12 cellular contexts compared by ENCODE assay signal in the genomic region with DNA sequence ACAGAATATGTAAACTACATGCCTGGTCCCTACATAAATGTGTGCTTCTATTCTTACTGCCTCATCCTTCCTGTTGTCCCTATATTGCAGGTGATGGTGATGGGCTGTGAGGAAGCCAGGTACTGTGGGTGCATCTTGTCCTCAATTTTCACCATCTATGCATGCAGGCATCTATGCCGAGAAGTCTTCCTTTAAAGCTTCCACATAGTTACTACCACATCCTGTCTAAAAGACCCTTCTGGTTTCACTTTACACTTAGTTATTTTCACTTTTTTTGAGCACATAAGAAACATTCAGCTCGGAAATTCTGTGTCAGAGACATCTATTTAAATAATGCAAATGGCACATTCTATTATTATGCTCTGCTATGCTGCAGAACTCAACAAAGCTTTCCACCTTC. TPM values are rescaled to one million over a fixed set of nuclear protein-coding genes. Genes with fewer than 3 reads are reported as not detected.
DNase-seq lines count a peak whose midpoint lies in the region; ATAC-seq and TF ChIP-seq lines count a peak whose summit lies in the region.
"Had no signal": no experiment of that assay in that cellular context is flagged by ENCODE, and none has a peak within 500 bp of the region (broad histone marks: within the 10 kb centered on the region; RNA-seq: fewer than 3 reads in every experiment).

No MANE protein-coding gene starts in this region.

- no peak for TF ChIP-seq POLR2A in suprapubic skin (IDR thresholded peaks at IDR 0.05)

- TF ChIP-seq CTCF in suprapubic skin (IDR thresholded peaks at IDR 0.05): no peak
- no peak for TF ChIP-seq CTCF in mucosa of descending colon (IDR thresholded peaks at IDR 0.05)

- H3K36me3 ChIP-seq in BLaER1 treated with 17β-estradiol and CSF1 and Interleukin-3, amounts not matched to agents 10 nM and 100 nM: no peaks in the 10 kb centered on the region
- H3K36me3 ChIP-seq in suprapubic skin (no peaks in the 10 kb centered on the region), mucosa of descending colon (ENCODE audit: low read depth) (no peaks in the 10 kb centered on the region)
- H3K36me3 ChIP-seq: neutrophil, SJCRH30 had no signal

- H3K4me3 ChIP-seq in BLaER1 treated with 17β-estradiol and CSF1 and Interleukin-3, amounts not matched to agents 10 nM and 100 nM: no peak overlapping the region
- no peak overlapping the region for H3K4me3 ChIP-seq in suprapubic skin
- H3K4me3 ChIP-seq in mucosa of descending colon: no peak overlapping the region
- H3K4me3 ChIP-seq: SJCRH30 had no signal

- peak; percentile 78 for ATAC-seq in GM19025 (IDR thresholded peaks at IDR 0.05; ENCODE audit: low read depth, unreplicated experiment)
- ATAC-seq in HG02870 (IDR thresholded peaks at IDR 0.05; ENCODE audit: unreplicated experiment): peak; percentile 87
- ATAC-seq in mucosa of descending colon: no peak

- 60% methylated on average over 2 of the region's 2 CpGs for WGBS in suprapubic skin

- no peak overlapping the region for H3K9ac ChIP-seq in BLaER1 treated with 17β-estradiol and CSF1 and Interleukin-3, amounts not matched to agents 10 nM and 100 nM

- H3K27me3 ChIP-seq in BLaER1 treated with 17β-estradiol and CSF1 and Interleukin-3, amounts not matched to agents 10 nM and 100 nM: no peaks in the 10 kb centered on the region
- H3K27me3 ChIP-seq in suprapubic skin: no peaks in the 10 kb centered on the region
- H3K27me3 ChIP-seq: neutrophil, SJCRH30 had no signal

- intact Hi-C loops in mucosa of descending colon (cut with DNase I, micrococcal nuclease): no loop called here

- TF ChIP-seq EP300 in suprapubic skin (IDR thresholded peaks at IDR 0.05): no peak

- peak overlapping the region in 10 of 11 experiments; percentile 2 to 45 (median 27); a peak in 13 of 22 replicates for H3K4me2 ChIP-seq in BLaER1 treated with 17β-estradiol and CSF1 and Interleukin-3, amounts not matched to agents 10 nM and 100 nM

- peaks cover 18 to 31% (median 21%) of the 10 kb centered on the region in 11 experiments; a peak in 21 of 22 replicates for H3K9me3 ChIP-seq in BLaER1 treated with 17β-estradiol and CSF1 and Interleukin-3, amounts not matched to agents 10 nM and 100 nM (replicated peaks in 1 of 11)
- no peaks in the 10 kb centered on the region for H3K9me3 ChIP-seq in suprapubic skin
- no peaks in the 10 kb centered on the region for H3K9me3 ChIP-seq in mucosa of descending colon
- H3K9me3 ChIP-seq: neutrophil had no signal

- H3K27ac ChIP-seq in BLaER1 treated with 17β-estradiol and CSF1 and Interleukin-3, amounts not matched to agents 10 nM and 100 nM: 0 out of 22 replicates have a peak overlapping the region, but pooled peaks of 1 of the 11 experiments have one; percentile 10
- H3K27ac ChIP-seq in suprapubic skin: no peak overlapping the region
- H3K27ac ChIP-seq: neutrophil had no signal

- H4K20me1 ChIP-seq in BLaER1 treated with 17β-estradiol and CSF1 and Interleukin-3, amounts not matched to agents 10 nM and 100 nM: no peaks in the 10 kb centered on the region

- peaks cover 0 to 32% (median 8%) of the 10 kb centered on the region in 10 experiments; a peak in 10 of 20 replicates for H3K4me1 ChIP-seq in BLaER1 treated with 17β-estradiol and CSF1 and Interleukin-3, amounts not matched to agents 10 nM and 100 nM
- peaks cover 5% of the 10 kb centered on the region for H3K4me1 ChIP-seq in suprapubic skin
- H3K4me1 ChIP-seq in mucosa of descending colon (ENCODE audit: low read depth): no peaks in the 10 kb centered on the region

- peak; percentile 74 for DNase-seq in NAMALWA (ENCODE audit: low spot score)
- DNase-seq in SHP77 treated with DMSO at 0.1 percent for 48 hours (lab: John Stamatoyannopoulos, UW): no peak
- DNase-seq in suprapubic skin (ENCODE audit: low spot score in 2 of 2): no peak
- no peak for DNase-seq in hepatic stellate cell (ENCODE audit: low spot score)
- DNase-seq in mucosa of descending colon: no peak
- DNase-seq: foreskin melanocyte, KG1, SJCRH30 had no signal

RNA-seq across cellular contexts. Expression of a gene that starts 28.2 kb away (rescaled TPM):
- 10 to 100 TPM; 11.8 to 35.6 (median 22.9) TPM for total RNA-seq in suprapubic skin
- not detected for total RNA-seq in mucosa of descending colon

RNA-seq across cellular contexts. Expression of a gene that starts 37.8 kb away (rescaled TPM):
- total RNA-seq in suprapubic skin (100 to 1,000 TPM in 1 of 4 donors, 10 to 100 TPM in 3; 82.5 to 111 (median 91.8) TPM), mucosa of descending colon (100 to 1,000 TPM in 2 of 3 donors, 10 to 100 TPM in 1; 81.7 to 192 (median 158) TPM)

Comparison
In these comparisons a context has a peak if more than half of its experiments do, and no peak if none do; other contexts are left out.
1. RNA of a gene that starts 28.2 kb away (total RNA-seq): 11.8 to 35.6 TPM in suprapubic skin; not detected in mucosa of descending colon; every median in the first group is over 10 times any median in the second.